8 cellular contexts compared by ENCODE assay signal in genomic region chrX:47193475-47194241, GRCh38. TPM values are rescaled to one million over a fixed set of nuclear protein-coding genes. Genes with fewer than 3 reads are reported as not detected.
DNase-seq lines count a peak whose midpoint lies in the region; ATAC-seq, FAIRE-seq and TF ChIP-seq lines count a peak whose summit lies in the region.

Gene UBA1, plus strand, starts transcription at chrX:47193829. Its CDS starts 4,974 bp downstream, at chrX:47198803.

- peaks cover 6% of the 10 kb centered on the region for H3K36me3 Mint-ChIP-seq in T-helper 1 cell treated with Interleukin-12 subunit alpha and Interleukin-12 subunit beta and Interleukin-4 antibody, amounts not matched to agents 30 μg/mL and 1 μg/mL, for 36 hours (ENCODE audit: low read depth)

- peak; percentile 99 for FAIRE-seq in GM12892 (lab: Jason Lieb, UNC)

- H3K9me3 ChIP-seq in heart right ventricle (no peaks in the 10 kb centered on the region), prostate gland (no peaks in the 10 kb centered on the region)

- TF ChIP-seq CTCF in heart right ventricle (IDR thresholded peaks at IDR 0.05) (peak; percentile 48 to 90 (median 74)), prostate gland (IDR thresholded peaks at IDR 0.05) (peak; percentile 48 to 92 (median 88))

- no peaks in the 10 kb centered on the region for H3K27me3 Mint-ChIP-seq in T-helper 1 cell treated with Interleukin-12 subunit alpha and Interleukin-12 subunit beta and Interleukin-4 antibody, amounts not matched to agents 30 μg/mL and 1 μg/mL, for 36 hours (ENCODE audit: low read depth)

- H3K4me3 Mint-ChIP-seq in T-helper 1 cell treated with Interleukin-12 subunit alpha and Interleukin-12 subunit beta and Interleukin-4 antibody, amounts not matched to agents 30 μg/mL and 1 μg/mL, for 36 hours, result peak within 1 kb of the TSS; percentile 95

- ATAC-seq in HG02885 (IDR thresholded peaks at IDR 0.05; ENCODE audit: poor library complexity, unreplicated experiment), result peak; percentile 82
- ATAC-seq in heart right ventricle, result peak; percentile 90 to 95 (median 94)

- H3K4me1 ChIP-seq in heart right ventricle, result peaks cover 2 to 70% (median 43%) of the 10 kb centered on the region in 9 donors
- H3K4me1 ChIP-seq in prostate gland (replicated peaks), result no peaks in the 10 kb centered on the region
- H3K4me1 ChIP-seq in urinary bladder (ENCODE audit: insufficient read depth), result no peaks in the 10 kb centered on the region

- 0 to 1% methylated on average over 30 to 48 of the region's 52 CpGs for WGBS in heart right ventricle, 2 donors
- WGBS in prostate gland, result 0% methylated on average over 12 of the region's 52 CpGs
- WGBS in urinary bladder, result under 1% methylated on average over 52 of the region's 52 CpGs

- peaks cover 0 to 27% (median 0%) of the 10 kb centered on the region in 9 donors for H3K36me3 ChIP-seq in heart right ventricle
- no peaks in the 10 kb centered on the region for H3K36me3 ChIP-seq in prostate gland
- peaks cover 2% of the 10 kb centered on the region for H3K36me3 ChIP-seq in urinary bladder (ENCODE audit: insufficient read depth)

- H3K27ac ChIP-seq in heart right ventricle (peak within 1 kb of the TSS; percentile 84 to 98 (median 96)), prostate gland (peak within 1 kb of the TSS; percentile 96 to 98), urinary bladder (ENCODE audit: low read depth) (peak within 1 kb of the TSS; percentile 97)

- DNase-seq in GM12892 (ENCODE audit: insufficient read length) (peak; percentile 92), NCI-H1694 (lab: John Stamatoyannopoulos, UW) (peak; percentile 97), amniotic stem cell (lab: John Stamatoyannopoulos, UW) (peak; percentile 96), heart right ventricle (peak; percentile 87 to 93), prostate gland (ENCODE audit: low spot score) (peak; percentile 92)

- H3K27ac Mint-ChIP-seq in T-helper 1 cell treated with Interleukin-12 subunit alpha and Interleukin-12 subunit beta and Interleukin-4 antibody, amounts not matched to agents 30 μg/mL and 1 μg/mL, for 36 hours, result peak within 1 kb of the TSS; percentile 98

- peak; percentile 93 for TF ChIP-seq POLR2A in GM12892 (IDR thresholded peaks at IDR 0.05; ENCODE audit: low read depth, low read length)
- TF ChIP-seq POLR2A in prostate gland (IDR thresholded peaks at IDR 0.05), result peak; percentile 76

- no peaks in the 10 kb centered on the region for H3K9me3 Mint-ChIP-seq in T-helper 1 cell treated with Interleukin-12 subunit alpha and Interleukin-12 subunit beta and Interleukin-4 antibody, amounts not matched to agents 30 μg/mL and 1 μg/mL, for 36 hours

- H3K4me1 Mint-ChIP-seq in T-helper 1 cell treated with Interleukin-12 subunit alpha and Interleukin-12 subunit beta and Interleukin-4 antibody, amounts not matched to agents 30 μg/mL and 1 μg/mL, for 36 hours (ENCODE audit: low read depth), result peaks cover 47% of the 10 kb centered on the region

- peak within 1 kb of the TSS; percentile 63 to 99 (median 82) for H3K4me3 ChIP-seq in heart right ventricle
- peak within 1 kb of the TSS; percentile 63 to 66 for H3K4me3 ChIP-seq in prostate gland
- peak within 1 kb of the TSS; percentile 79 for H3K4me3 ChIP-seq in urinary bladder (ENCODE audit: low read depth, low read length)

- intact Hi-C loops in heart right ventricle (cut with DNase I) (loop anchor here (1.0 to 10.0 kb wide), 9 partner anchors 169 to 461 kb away; partner anchors contain the start of genes ELK1 (in 1 of the 10) and UXT (in 1 of the 10)), prostate gland (cut with DNase I) (loop anchor here (2.0 to 5.0 kb wide), 3 partner anchors 174 to 329 kb away; no protein-coding TSS in a partner anchor)

- peaks cover 0 to 28% (median 0%) of the 10 kb centered on the region in 7 donors for H3K27me3 ChIP-seq in heart right ventricle
- no peaks in the 10 kb centered on the region for H3K27me3 ChIP-seq in prostate gland (replicated peaks; ENCODE audit: insufficient read depth)

RNA-seq across cellular contexts. Expression of gene UBA1, which starts in this region (rescaled TPM):
- 112 TPM for polyA plus RNA-seq in GM12892 (2012; ENCODE audit: missing spikeins)
- total RNA-seq in heart right ventricle (100 to 1,000 TPM; 110 to 157 (median 128) TPM), prostate gland (100 to 1,000 TPM; 185 to 286 TPM), urinary bladder (61.0 TPM)
- polyA plus RNA-seq in heart right ventricle (10 to 100 TPM; 90.9 to 99.4 TPM), urinary bladder (119 TPM)

Comparison
In these comparisons a context has a peak if more than half of its experiments do, and no peak if none do; other contexts are left out.
1. Peak in every context shown above with its lines: DNase-seq, ATAC-seq, H3K4me3 ChIP-seq and H3K27ac ChIP-seq.